In the genomic region with DNA sequence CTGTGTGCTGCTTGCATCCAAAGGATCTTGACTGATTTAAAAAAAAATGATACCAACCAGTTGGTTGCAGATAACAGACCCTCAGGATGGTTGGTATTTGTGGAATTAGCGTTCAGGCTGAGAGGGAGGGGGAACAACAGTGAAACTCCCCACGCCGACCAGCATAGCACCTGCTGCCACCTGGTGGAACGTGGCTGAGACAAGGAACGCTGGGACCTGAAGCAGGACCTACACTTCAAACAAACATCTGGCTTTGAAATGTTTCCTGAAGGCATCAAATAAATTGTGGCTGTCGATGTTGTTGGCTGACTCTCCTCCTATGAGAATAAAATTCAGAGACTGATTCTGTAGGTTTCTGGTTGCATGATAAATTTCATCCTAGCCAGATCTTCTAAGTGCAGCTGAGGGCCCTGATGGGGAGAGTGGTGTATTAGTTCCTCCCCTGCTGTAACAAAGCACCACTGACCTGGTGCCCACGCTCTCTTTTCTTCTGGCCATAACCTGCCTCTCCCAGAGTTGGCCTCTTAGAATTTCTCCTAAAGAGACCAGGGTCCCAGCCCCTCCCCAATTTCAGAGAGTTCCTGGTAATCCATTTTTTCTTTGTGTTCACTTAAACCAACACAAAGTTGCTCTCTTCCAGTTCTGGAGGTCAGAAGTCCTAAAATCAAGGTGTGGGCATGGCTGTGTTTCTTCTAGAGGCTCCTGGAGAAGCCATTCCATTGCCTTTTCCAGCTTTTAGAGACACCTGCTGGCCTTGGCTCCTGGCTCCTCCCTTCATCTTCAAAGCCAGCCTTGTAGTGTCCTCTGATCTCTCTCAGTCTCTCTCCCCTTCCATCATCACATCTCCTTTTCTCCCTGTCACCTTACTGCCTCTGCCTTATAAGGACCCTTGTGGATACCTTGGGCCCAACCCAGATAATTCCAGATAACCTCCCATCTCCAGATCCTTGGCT, we compare ENCODE assay signal across 8 cellular contexts. TPM values are rescaled to one million over a fixed set of nuclear protein-coding genes. Genes with fewer than 3 reads are reported as not detected.
DNase-seq lines count a peak whose midpoint lies in the region; ATAC-seq and TF ChIP-seq lines count a peak whose summit lies in the region.

No MANE protein-coding gene starts in this region.

- POLR2A ChIA-PET in activated naive CD8-positive, alpha-beta T cell treated with anti-CD3 and anti-CD28 coated beads, Interleukin-2, amount 10 ng/mL, durations not matched to agents 7 days and 5 days (lab: Charles Lee) = no interaction called here

- no peaks in the 10 kb centered on the region for H3K9me3 Mint-ChIP-seq in activated naive CD8-positive, alpha-beta T cell treated with anti-CD3 and anti-CD28 coated beads, Interleukin-2, amount 10 ng/mL, durations not matched to agents 7 days and 5 days

- peaks cover 31% of the 10 kb centered on the region for H3K27me3 Mint-ChIP-seq in activated naive CD8-positive, alpha-beta T cell treated with anti-CD3 and anti-CD28 coated beads, Interleukin-2, amount 10 ng/mL, durations not matched to agents 7 days and 5 days

- no peaks in the 10 kb centered on the region for H3K36me3 ChIP-seq in hepatocyte (replicated peaks; ENCODE audit: insufficient read depth, low read depth)

- no peak overlapping the region for H2AFZ ChIP-seq in hepatocyte

- H3K79me2 ChIP-seq in hepatocyte = no peaks in the 10 kb centered on the region

- TF ChIP-seq CTCF in GM20000 (IDR thresholded peaks at IDR 0.05; ENCODE audit: extremely low read depth, missing control alignments) (peak; percentile 84), hepatocyte (IDR thresholded peaks at IDR 0.05; ENCODE audit: poor library complexity) (peak; percentile 80)

- peak overlapping the region; percentile 54 for H3K4me3 Mint-ChIP-seq in activated naive CD8-positive, alpha-beta T cell treated with anti-CD3 and anti-CD28 coated beads, Interleukin-2, amount 10 ng/mL, durations not matched to agents 7 days and 5 days

- H3K9me3 ChIP-seq in hepatocyte (ENCODE audit: low read depth) = no peaks in the 10 kb centered on the region

- H3K9me2 ChIP-seq in hepatocyte (replicated peaks; ENCODE audit: insufficient read depth) = no peaks in the 10 kb centered on the region

- peaks cover 10% of the 10 kb centered on the region for H3K36me3 Mint-ChIP-seq in activated naive CD8-positive, alpha-beta T cell treated with anti-CD3 and anti-CD28 coated beads, Interleukin-2, amount 10 ng/mL, durations not matched to agents 7 days and 5 days

- peak overlapping the region; percentile 9 for H3K27ac Mint-ChIP-seq in activated naive CD8-positive, alpha-beta T cell treated with anti-CD3 and anti-CD28 coated beads, Interleukin-2, amount 10 ng/mL, durations not matched to agents 7 days and 5 days

- DNase-seq in AML-193 (lab: John Stamatoyannopoulos, UW) = peak; percentile 31 to 39
- DNase-seq in GM20000 (ENCODE audit: low spot score) = peak; percentile 54
- peak; percentile 25 for DNase-seq in RPMI7951 (ENCODE audit: low read depth)
- peak; percentile 59 for DNase-seq in activated naive CD8-positive, alpha-beta T cell treated with anti-CD3 and anti-CD28 coated beads, Interleukin-2, amount 10 ng/mL, durations not matched to agents 7 days and 5 days
- DNase-seq in hepatocyte (ENCODE audit: low spot score) = peak; percentile 84
- DNase-seq in stimulated activated CD4-positive, alpha-beta T cell treated with anti-CD3 and anti-CD28 coated beads, Interleukin-12 subunit alpha, Interleukin-12 subunit beta, amount 100 ng/mL, for 4 hours = peak; percentile 49
- DNase-seq in MV-4-11 (lab: John Stamatoyannopoulos, UW) = no peak

- no peaks in the 10 kb centered on the region for H3K27me3 ChIP-seq in hepatocyte

- WGBS in hepatocyte (ENCODE audit: low lambda C conversion rate, missing lambda C conversion rate) = 13% methylated on average over 7 of the region's 7 CpGs

- peak; percentile 86 for ATAC-seq in activated naive CD8-positive, alpha-beta T cell treated with anti-CD3 and anti-CD28 coated beads, Interleukin-2, amount 10 ng/mL, durations not matched to agents 7 days and 5 days (ENCODE audit: low read depth)
- no peak for ATAC-seq in GM21529 (IDR thresholded peaks at IDR 0.05; ENCODE audit: unreplicated experiment)

- no peaks in the 10 kb centered on the region for H3K4me1 ChIP-seq in hepatocyte (ENCODE audit: insufficient read depth)

- peaks cover 2% of the 10 kb centered on the region for H3K4me1 Mint-ChIP-seq in activated naive CD8-positive, alpha-beta T cell treated with anti-CD3 and anti-CD28 coated beads, Interleukin-2, amount 10 ng/mL, durations not matched to agents 7 days and 5 days

- H3K4me2 ChIP-seq in hepatocyte = peak overlapping the region; percentile 47

- no peak overlapping the region for H3K27ac ChIP-seq in hepatocyte

- no peak overlapping the region for H3K4me3 ChIP-seq in hepatocyte

- H4K20me1 ChIP-seq in hepatocyte (ENCODE audit: insufficient read depth, poor library complexity, severe bottlenecking) = no peaks in the 10 kb centered on the region

RNA-seq across cellular contexts. Expression of gene APOL2, which starts 17.3 kb away (rescaled TPM):
- 25.6 and 37.0 TPM in 2 replicates for total RNA-seq in RPMI7951 (2014; rRNA removed; shearing (Covaris generic))
- 10 to 100 TPM; 77.8 to 85.0 TPM for total RNA-seq in activated naive CD8-positive, alpha-beta T cell treated with anti-CD3 and anti-CD28 coated beads, Interleukin-2, amount 10 ng/mL, durations not matched to agents 7 days and 5 days
- 32.3 and 34.8 TPM in 2 replicates for total RNA-seq in hepatocyte
- 19.5 and 23.9 TPM in 2 replicates for polyA plus RNA-seq in hepatocyte

RNA-seq across cellular contexts. Expression of gene APOL4, which starts 20.5 kb away (rescaled TPM):
- total RNA-seq in RPMI7951 (2014; rRNA removed; shearing (Covaris generic)) = 0.20 TPM in 1 of 2 replicates, not detected in the other
- 1 to 10 TPM; 5.7 to 6.5 TPM for total RNA-seq in activated naive CD8-positive, alpha-beta T cell treated with anti-CD3 and anti-CD28 coated beads, Interleukin-2, amount 10 ng/mL, durations not matched to agents 7 days and 5 days
- total RNA-seq in hepatocyte = 1.0 and 2.8 TPM in 2 replicates
- 0.97 and 1.5 TPM in 2 replicates for polyA plus RNA-seq in hepatocyte

RNA-seq across cellular contexts. Expression of gene APOL1, which starts 30.9 kb away (rescaled TPM):
- 6.2 and 8.0 TPM in 2 replicates for total RNA-seq in RPMI7951 (2014; rRNA removed; shearing (Covaris generic))
- total RNA-seq in activated naive CD8-positive, alpha-beta T cell treated with anti-CD3 and anti-CD28 coated beads, Interleukin-2, amount 10 ng/mL, durations not matched to agents 7 days and 5 days = 10 to 100 TPM; 38.4 to 40.9 TPM
- 6.2 and 7.3 TPM in 2 replicates for total RNA-seq in hepatocyte
- polyA plus RNA-seq in hepatocyte = 6.4 and 6.8 TPM in 2 replicates
